Comparison of ENCODE assay signal across 8 cellular contexts in genomic region chr4:153345011-153345981, GRCh38. TPM values are rescaled to one million over a fixed set of nuclear protein-coding genes. Genes with fewer than 3 reads are reported as not detected.
DNase-seq lines count a peak whose midpoint lies in the region; ATAC-seq and TF ChIP-seq lines count a peak whose summit lies in the region.

No MANE protein-coding gene starts in this region.

- H3K9me3 ChIP-seq in SJCRH30 (replicated peaks) (no peaks in the 10 kb centered on the region), sigmoid colon (no peaks in the 10 kb centered on the region)

- intact Hi-C loops in left ventricle myocardium superior (cut with micrococcal nuclease) (loop anchor here (2.0 kb wide), 1 partner anchor 230 kb away; no protein-coding TSS in a partner anchor), sigmoid colon (cut with DNase I) (loop anchor here (2.0 kb wide), 1 partner anchor 300 kb away; no protein-coding TSS in a partner anchor)

- H3K27ac ChIP-seq in SJCRH30 (peak overlapping the region; percentile 99), sigmoid colon (peak overlapping the region in 3 of 4 donors; percentile 28 to 75 (median 53))

- H3K4me1 ChIP-seq in SJCRH30 (peaks cover 15% of the 10 kb centered on the region), sigmoid colon (peaks cover 0 to 11% (median 8%) of the 10 kb centered on the region in 4 donors)

- TF ChIP-seq EP300 in sigmoid colon (IDR thresholded peaks at IDR 0.05), result no peak

- H3K27ac Mint-ChIP-seq in activated naive CD4-positive, alpha-beta T cell treated with anti-CD3 and anti-CD28 coated beads, Interleukin-2, amount 50 U/mL, for 72 hours, result peak overlapping the region; percentile 91 to 96

- ATAC-seq in GM21528 (IDR thresholded peaks at IDR 0.05; ENCODE audit: low FRiP score, unreplicated experiment) (peak; percentile 50), left ventricle myocardium superior (peak; percentile 60)
- ATAC-seq in activated naive CD4-positive, alpha-beta T cell treated with anti-CD3 and anti-CD28 coated beads, Interleukin-2, amount 50 U/mL, for 72 hours, result peak; percentile 42 to 68

- H3K36me3 Mint-ChIP-seq in activated naive CD4-positive, alpha-beta T cell treated with anti-CD3 and anti-CD28 coated beads, Interleukin-2, amount 50 U/mL, for 72 hours, result peaks cover 4 to 25% of the 10 kb centered on the region in 2 donors

- no peaks in the 10 kb centered on the region; the same call in 1 of the 2 replicates for H3K36me3 ChIP-seq in SJCRH30
- no peaks in the 10 kb centered on the region for H3K36me3 ChIP-seq in sigmoid colon

- WGBS in sigmoid colon, 2 donors, result 1 to 2% methylated on average over 44 of the region's 44 CpGs

- H3K4me3 ChIP-seq in SJCRH30 (peak overlapping the region; percentile 99), sigmoid colon (peak overlapping the region; percentile 61 to 91 (median 84))

- H3K27me3 ChIP-seq in SJCRH30 (no peaks in the 10 kb centered on the region), sigmoid colon (no peaks in the 10 kb centered on the region)

- H3K9me3 Mint-ChIP-seq in activated naive CD4-positive, alpha-beta T cell treated with anti-CD3 and anti-CD28 coated beads, Interleukin-2, amount 50 U/mL, for 72 hours, result no peaks in the 10 kb centered on the region

- no peak for TF ChIP-seq POLR2A in sigmoid colon (IDR thresholded peaks at IDR 0.05)

- no peak for TF ChIP-seq CTCF in sigmoid colon (IDR thresholded peaks at IDR 0.05)

- DNase-seq in DMS79 treated with DMSO at 0.1 percent for 48 hours (lab: John Stamatoyannopoulos, UW), result peak; percentile 32
- DNase-seq in HuH-7.5 (ENCODE audit: low spot score), result peak; percentile 32
- DNase-seq in SJCRH30, result peak; percentile 76 to 79
- peak in 1 of 2 donors; percentile 46 for DNase-seq in activated naive CD4-positive, alpha-beta T cell treated with anti-CD3 and anti-CD28 coated beads, Interleukin-2, amount 50 U/mL, for 72 hours (ENCODE audit: low spot score in 2 of 2)
- DNase-seq in left ventricle myocardium superior, result peak; percentile 27
- DNase-seq in sigmoid colon, result peak; percentile 66
- DNase-seq in hippocampal formation (lab: John Stamatoyannopoulos, UW), result no peak

RNA-seq across cellular contexts. Expression of gene MND1, which starts 0.8 kb away (rescaled TPM):
- 34.2 and 35.7 TPM in 2 replicates for total RNA-seq in SJCRH30 (2014; rRNA removed; shearing (Covaris generic))
- 10 to 100 TPM; 27.9 to 31.1 TPM for total RNA-seq in activated naive CD4-positive, alpha-beta T cell treated with anti-CD3 and anti-CD28 coated beads, Interleukin-2, amount 50 U/mL, for 72 hours
- total RNA-seq in left ventricle myocardium superior (not detected), sigmoid colon (1 to 10 TPM in 1 of 4 donors, not detected in 3; 2.4 TPM)
- polyA plus RNA-seq in sigmoid colon, result 1 to 10 TPM; 3.0 to 7.1 (median 5.1) TPM

Comparison
In these comparisons a context has a peak if more than half of its experiments do, and no peak if none do; other contexts are left out.
1. DNase-seq: peak in DMS79 treated with DMSO at 0.1 percent for 48 hours (single experiment), HuH-7.5 (single experiment), SJCRH30 (2 of 2), left ventricle myocardium superior (single experiment) and sigmoid colon (single experiment); none in hippocampal formation (0 of 2).
2. RNA of gene MND1, which starts 0.8 kb away (total RNA-seq): 34.2 to 35.7 TPM in SJCRH30 and 27.9 to 31.1 TPM in activated naive CD4-positive, alpha-beta T cell treated with anti-CD3 and anti-CD28 coated beads, Interleukin-2, amount 50 U/mL, for 72 hours; 2.4 TPM in sigmoid colon and not detected in left ventricle myocardium superior (single experiment); every median in the first group is over 4 times any median in the second.
3. Peak in every context shown above with its lines, with median percentiles within 50 percentile points of each other: ATAC-seq.